Comparison of ENCODE assay signal across 10 cellular contexts in genomic region chr16:29745853-29746345, GRCh38. TPM values are rescaled to one million over a fixed set of nuclear protein-coding genes. Genes with fewer than 3 reads are reported as not detected.
DNase-seq lines count a peak whose midpoint lies in the region; ATAC-seq and TF ChIP-seq lines count a peak whose summit lies in the region.
"Had no signal": no experiment of that assay in that cellular context is flagged by ENCODE, and none has a peak within 500 bp of the region (broad histone marks: within the 10 kb centered on the region; RNA-seq: fewer than 3 reads in every experiment).

A gene with protein sequence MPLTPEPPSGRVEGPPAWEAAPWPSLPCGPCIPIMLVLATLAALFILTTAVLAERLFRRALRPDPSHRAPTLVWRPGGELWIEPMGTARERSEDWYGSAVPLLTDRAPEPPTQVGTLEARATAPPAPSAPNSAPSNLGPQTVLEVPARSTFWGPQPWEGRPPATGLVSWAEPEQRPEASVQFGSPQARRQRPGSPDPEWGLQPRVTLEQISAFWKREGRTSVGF (minus strand): TSS chr16:29745990. CDS start chr16:29744951, 1,039 bp downstream.

- peak; percentile 88 for DNase-seq in activated naive CD8-positive, alpha-beta T cell treated with anti-CD3 and anti-CD28 coated beads for 36 hours
- DNase-seq in natural killer cell treated with Interleukin-12 subunit alpha and Interleukin-12 subunit beta and Interleukin-15 and Interleukin-18, amount 100 ng/mL, for 72 hours (ENCODE audit: low spot score): peak; percentile 89
- DNase-seq in tibial artery (peak; percentile 47 to 74), RWPE1 (ENCODE audit: low spot score) (no peak), NCI-H524 (lab: John Stamatoyannopoulos, UW) (no peak)

- peaks cover 37% of the 10 kb centered on the region for H3K36me3 Mint-ChIP-seq in activated naive CD8-positive, alpha-beta T cell treated with anti-CD3 and anti-CD28 coated beads for 36 hours
- no peaks in the 10 kb centered on the region for H3K36me3 Mint-ChIP-seq in natural killer cell treated with Interleukin-12 subunit alpha and Interleukin-12 subunit beta and Interleukin-15 and Interleukin-18, amount 100 ng/mL, for 72 hours

- TF ChIP-seq CTCF in tibial artery (IDR thresholded peaks at IDR 0.05) (no peak), RWPE1 (conservative IDR thresholded peaks at IDR 0.05; ENCODE audit: low read depth) (no peak)

- peaks cover 3% of the 10 kb centered on the region for H3K9me3 Mint-ChIP-seq in activated naive CD8-positive, alpha-beta T cell treated with anti-CD3 and anti-CD28 coated beads for 36 hours
- no peaks in the 10 kb centered on the region for H3K9me3 Mint-ChIP-seq in natural killer cell treated with Interleukin-12 subunit alpha and Interleukin-12 subunit beta and Interleukin-15 and Interleukin-18, amount 100 ng/mL, for 72 hours

- peak within 1 kb of the TSS; percentile 22 to 27 for H3K4me3 ChIP-seq in tibial artery
- H3K4me3 ChIP-seq: K562 had no signal

- ATAC-seq in GM18520 (IDR thresholded peaks at IDR 0.05; ENCODE audit: unreplicated experiment) (peak; percentile 75), HG03066 (IDR thresholded peaks at IDR 0.05; ENCODE audit: low read depth, unreplicated experiment) (peak; percentile 67)
- peak; percentile 93 to 94 for ATAC-seq in natural killer cell treated with Interleukin-12 subunit alpha and Interleukin-12 subunit beta and Interleukin-15 and Interleukin-18, amount 100 ng/mL, for 72 hours
- ATAC-seq: K562 had no signal

- peaks cover 3% of the 10 kb centered on the region for H3K27me3 Mint-ChIP-seq in activated naive CD8-positive, alpha-beta T cell treated with anti-CD3 and anti-CD28 coated beads for 36 hours
- H3K27me3 Mint-ChIP-seq in natural killer cell treated with Interleukin-12 subunit alpha and Interleukin-12 subunit beta and Interleukin-15 and Interleukin-18, amount 100 ng/mL, for 72 hours: no peaks in the 10 kb centered on the region

- CTCF ChIA-PET in RWPE1 (lab: Yijun Ruan, JAX): interaction anchor here (0.7 kb wide), 1 partner anchor 11 kb away, joined by 3 read pairs; no protein-coding TSS in a partner anchor

- intact Hi-C loops in T-helper 2 cell treated with Interferon-gamma antibody and Interleukin-4, amounts not matched to agents 100 ng/mL and 5 ng/mL, for 36 hours (cut with micrococcal nuclease): loop anchor here (1.0 to 2.0 kb wide), 3 partner anchors 8 to 60 kb away; partner anchors contain the start of gene MAZ
- intact Hi-C loops in tibial artery (cut with DNase I; ENCODE audit: low total_unique reads): no loop called here

- H3K27me3 ChIP-seq in tibial artery: peaks cover 0 to 31% of the 10 kb centered on the region in 2 donors

- H3K4me1 ChIP-seq in tibial artery: no peaks in the 10 kb centered on the region

- H3K4me3 Mint-ChIP-seq in activated naive CD8-positive, alpha-beta T cell treated with anti-CD3 and anti-CD28 coated beads for 36 hours: peak within 1 kb of the TSS; percentile 97
- peak within 1 kb of the TSS; percentile 99 for H3K4me3 Mint-ChIP-seq in natural killer cell treated with Interleukin-12 subunit alpha and Interleukin-12 subunit beta and Interleukin-15 and Interleukin-18, amount 100 ng/mL, for 72 hours

- H3K27ac ChIP-seq in tibial artery (no peak within 1 kb of the TSS), RWPE1 (no peak within 1 kb of the TSS)

- H3K27ac Mint-ChIP-seq in activated naive CD8-positive, alpha-beta T cell treated with anti-CD3 and anti-CD28 coated beads for 36 hours: peak within 1 kb of the TSS; percentile 97
- H3K27ac Mint-ChIP-seq in natural killer cell treated with Interleukin-12 subunit alpha and Interleukin-12 subunit beta and Interleukin-15 and Interleukin-18, amount 100 ng/mL, for 72 hours: peak within 1 kb of the TSS; percentile 97 to 99

- peaks cover 61% of the 10 kb centered on the region for H3K4me1 Mint-ChIP-seq in activated naive CD8-positive, alpha-beta T cell treated with anti-CD3 and anti-CD28 coated beads for 36 hours
- H3K4me1 Mint-ChIP-seq in natural killer cell treated with Interleukin-12 subunit alpha and Interleukin-12 subunit beta and Interleukin-15 and Interleukin-18, amount 100 ng/mL, for 72 hours (ENCODE audit: low read depth in 2 of 2): peaks cover 38 to 49% of the 10 kb centered on the region in 2 donors

- POLR2A ChIA-PET in RWPE1 (lab: Yijun Ruan, JAX; ENCODE audit: low non-redundant PET): no interaction called here

- H3K36me3 ChIP-seq in tibial artery: no peaks in the 10 kb centered on the region

- no peaks in the 10 kb centered on the region for H3K9me3 ChIP-seq in tibial artery

RNA-seq across cellular contexts. Expression of the gene that starts here (rescaled TPM):
- 64.9 and 65.4 TPM in 2 replicates for total RNA-seq in T-helper 2 cell treated with Interferon-gamma antibody and Interleukin-4, amounts not matched to agents 100 ng/mL and 5 ng/mL, for 36 hours
- 10 to 100 TPM; 17.3 to 19.1 TPM for total RNA-seq in activated naive CD8-positive, alpha-beta T cell treated with anti-CD3 and anti-CD28 coated beads for 36 hours
- 10 to 100 TPM; 15.1 to 17.9 TPM for total RNA-seq in natural killer cell treated with Interleukin-12 subunit alpha and Interleukin-12 subunit beta and Interleukin-15 and Interleukin-18, amount 100 ng/mL, for 72 hours
- total RNA-seq: lung microvascular endothelial cell had no signal

Comparison
In these comparisons a context has a peak if more than half of its experiments do, and no peak if none do; other contexts are left out.
1. DNase-seq: peak in activated naive CD8-positive, alpha-beta T cell treated with anti-CD3 and anti-CD28 coated beads for 36 hours (single experiment), natural killer cell treated with Interleukin-12 subunit alpha and Interleukin-12 subunit beta and Interleukin-15 and Interleukin-18, amount 100 ng/mL, for 72 hours (single experiment) and tibial artery (2 of 2); none in RWPE1 (single experiment) and NCI-H524 (0 of 2).
2. Peak in every context shown above with its lines, with median percentiles within 50 percentile points of each other: ATAC-seq.